In the genomic region with DNA sequence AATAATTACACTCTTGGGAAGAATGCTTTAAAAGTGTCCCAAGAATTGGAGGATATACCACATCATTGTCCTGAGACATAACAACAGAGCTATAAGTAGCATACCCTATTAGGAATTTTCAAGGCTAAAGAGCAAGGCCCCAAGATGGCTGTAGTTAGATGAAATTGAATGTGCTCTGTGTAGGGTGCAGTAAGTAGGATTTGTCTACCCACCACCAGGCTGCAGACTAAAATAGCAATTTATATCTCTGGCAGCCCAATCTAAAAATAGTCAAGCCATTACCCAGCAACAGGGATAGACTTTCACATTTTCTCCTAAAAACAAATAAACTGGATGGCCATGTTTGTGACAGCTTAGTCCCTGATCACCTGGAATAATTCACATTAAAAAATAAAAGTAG, we compare ENCODE assay signal across 1 cellular context.
TF ChIP-seq lines count a peak whose summit lies in the region.

No MANE protein-coding gene starts in this region.

TF ChIP-seq in HepG2, 621 proteins besides CTCF, POLR2A, EP300 and RAD21:
- TF ChIP-seq ZNF329 (CRISPR knock-in tag; IDR thresholded peaks at IDR 0.05; ENCODE audit: low read depth), result no peak
- TF ChIP-seq EED (CRISPR knock-in tag; IDR thresholded peaks at IDR 0.05), result no peak
- peak; percentile 48; the same call in 1 of the 2 replicates for TF ChIP-seq MBD4 (IDR thresholded peaks at IDR 0.05; ENCODE audit: borderline replicate concordance, low read length)
- no peak for TF ChIP-seq ZNF260 (CRISPR knock-in tag; IDR thresholded peaks at IDR 0.05; ENCODE audit: borderline replicate concordance, low read depth)
- TF ChIP-seq, protein P1, sequence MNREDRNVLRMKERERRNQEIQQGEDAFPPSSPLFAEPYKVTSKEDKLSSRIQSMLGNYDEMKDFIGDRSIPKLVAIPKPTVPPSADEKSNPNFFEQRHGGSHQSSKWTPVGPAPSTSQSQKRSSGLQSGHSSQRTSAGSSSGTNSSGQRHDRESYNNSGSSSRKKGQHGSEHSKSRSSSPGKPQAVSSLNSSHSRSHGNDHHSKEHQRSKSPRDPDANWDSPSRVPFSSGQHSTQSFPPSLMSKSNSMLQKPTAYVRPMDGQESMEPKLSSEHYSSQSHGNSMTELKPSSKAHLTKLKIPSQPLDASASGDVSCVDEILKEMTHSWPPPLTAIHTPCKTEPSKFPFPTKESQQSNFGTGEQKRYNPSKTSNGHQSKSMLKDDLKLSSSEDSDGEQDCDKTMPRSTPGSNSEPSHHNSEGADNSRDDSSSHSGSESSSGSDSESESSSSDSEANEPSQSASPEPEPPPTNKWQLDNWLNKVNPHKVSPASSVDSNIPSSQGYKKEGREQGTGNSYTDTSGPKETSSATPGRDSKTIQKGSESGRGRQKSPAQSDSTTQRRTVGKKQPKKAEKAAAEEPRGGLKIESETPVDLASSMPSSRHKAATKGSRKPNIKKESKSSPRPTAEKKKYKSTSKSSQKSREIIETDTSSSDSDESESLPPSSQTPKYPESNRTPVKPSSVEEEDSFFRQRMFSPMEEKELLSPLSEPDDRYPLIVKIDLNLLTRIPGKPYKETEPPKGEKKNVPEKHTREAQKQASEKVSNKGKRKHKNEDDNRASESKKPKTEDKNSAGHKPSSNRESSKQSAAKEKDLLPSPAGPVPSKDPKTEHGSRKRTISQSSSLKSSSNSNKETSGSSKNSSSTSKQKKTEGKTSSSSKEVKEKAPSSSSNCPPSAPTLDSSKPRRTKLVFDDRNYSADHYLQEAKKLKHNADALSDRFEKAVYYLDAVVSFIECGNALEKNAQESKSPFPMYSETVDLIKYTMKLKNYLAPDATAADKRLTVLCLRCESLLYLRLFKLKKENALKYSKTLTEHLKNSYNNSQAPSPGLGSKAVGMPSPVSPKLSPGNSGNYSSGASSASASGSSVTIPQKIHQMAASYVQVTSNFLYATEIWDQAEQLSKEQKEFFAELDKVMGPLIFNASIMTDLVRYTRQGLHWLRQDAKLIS (CRISPR knock-in tag; IDR thresholded peaks at IDR 0.05), result no peak
- TF ChIP-seq, protein P2, sequence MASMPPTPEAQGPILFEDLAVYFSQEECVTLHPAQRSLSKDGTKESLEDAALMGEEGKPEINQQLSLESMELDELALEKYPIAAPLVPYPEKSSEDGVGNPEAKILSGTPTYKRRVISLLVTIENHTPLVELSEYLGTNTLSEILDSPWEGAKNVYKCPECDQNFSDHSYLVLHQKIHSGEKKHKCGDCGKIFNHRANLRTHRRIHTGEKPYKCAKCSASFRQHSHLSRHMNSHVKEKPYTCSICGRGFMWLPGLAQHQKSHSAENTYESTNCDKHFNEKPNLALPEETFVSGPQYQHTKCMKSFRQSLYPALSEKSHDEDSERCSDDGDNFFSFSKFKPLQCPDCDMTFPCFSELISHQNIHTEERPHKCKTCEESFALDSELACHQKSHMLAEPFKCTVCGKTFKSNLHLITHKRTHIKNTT (CRISPR knock-in tag; IDR thresholded peaks at IDR 0.05), result no peak
- peak; percentile 10; the same call in 1 of the 2 replicates for TF ChIP-seq POLR2G (IDR thresholded peaks at IDR 0.05; ENCODE audit: low read depth, low read length)
- TF ChIP-seq ZNF850 (CRISPR knock-in tag; conservative IDR thresholded peaks at IDR 0.05), result 0 out of 2 replicates have a peak, but pooled peaks have one; percentile 21
